Comparison of ENCODE assay signal across 19 cellular contexts in the genomic region with DNA sequence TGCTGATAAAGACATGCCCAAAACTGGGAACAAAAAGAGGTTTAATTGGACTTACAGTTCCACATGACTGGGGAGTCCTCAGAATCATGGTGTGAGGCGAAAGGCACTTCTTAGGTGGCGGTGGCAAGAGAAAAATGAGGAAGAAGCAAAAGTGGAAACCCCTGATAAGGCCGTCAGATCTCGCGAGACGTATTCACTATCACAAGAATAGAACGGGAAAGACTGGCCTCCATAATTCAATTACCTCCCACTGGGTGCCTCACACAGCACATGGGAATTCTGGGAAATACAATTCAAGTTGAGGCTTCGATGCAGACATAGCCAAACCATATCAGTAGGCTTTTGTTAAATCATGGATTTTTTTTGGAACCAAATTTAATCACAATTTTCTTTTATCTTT. TPM values are rescaled to one million over a fixed set of nuclear protein-coding genes. Genes with fewer than 3 reads are reported as not detected.
DNase-seq lines count a peak whose midpoint lies in the region; ATAC-seq and TF ChIP-seq lines count a peak whose summit lies in the region.
"Had no signal": no experiment of that assay in that cellular context is flagged by ENCODE, and none has a peak within 500 bp of the region (broad histone marks: within the 10 kb centered on the region; RNA-seq: fewer than 3 reads in every experiment).

No MANE protein-coding gene starts in this region.

- H3K27me3 Mint-ChIP-seq in activated T-cell treated with anti-CD3 and anti-CD28 coated beads, Interleukin-2, amount 50 U/mL, for 72 hours (ENCODE audit: low read depth) = no peaks in the 10 kb centered on the region
- no peaks in the 10 kb centered on the region for H3K27me3 Mint-ChIP-seq in activated T-cell treated with anti-CD3 and anti-CD28 coated beads, Interleukin-2, amount 50 U/mL, for 4 hours (ENCODE audit: low read depth)
- no peaks in the 10 kb centered on the region for H3K27me3 Mint-ChIP-seq in activated naive CD8-positive, alpha-beta T cell treated with anti-CD3 and anti-CD28 coated beads, Interleukin-2, amount 50 U/mL, for 24 hours
- no peaks in the 10 kb centered on the region for H3K27me3 Mint-ChIP-seq in stimulated activated naive B cell treated with anti-CD40 and anti-IgM and Interleukin-4, amounts not matched to agents 10 μg/mL and 1 μg/mL and 100 μg/mL, for 72 hours
- H3K27me3 Mint-ChIP-seq: activated B cell treated with CpG ODN at 0.5 μM for 24 hours, IgD-negative memory B cell had no signal

- no peak for ATAC-seq in activated T-cell treated with anti-CD3 and anti-CD28 coated beads, Interleukin-2, amount 50 U/mL, for 72 hours (replicated peaks in 1 of 2)
- no peak for ATAC-seq in activated T-cell treated with anti-CD3 and anti-CD28 coated beads, Interleukin-2, amount 50 U/mL, for 4 hours
- no peak for ATAC-seq in activated naive CD8-positive, alpha-beta T cell treated with anti-CD3 and anti-CD28 coated beads, Interleukin-2, amount 50 U/mL, for 24 hours
- no peak for ATAC-seq in stimulated activated naive B cell treated with anti-CD40 and anti-IgM and Interleukin-4, amounts not matched to agents 10 μg/mL and 1 μg/mL and 100 μg/mL, for 72 hours (replicated peaks)
- ATAC-seq in GM21723 (IDR thresholded peaks at IDR 0.05; ENCODE audit: unreplicated experiment) = no peak
- no peak for ATAC-seq in body of pancreas
- ATAC-seq: left lobe of liver, upper lobe of right lung had no signal

- peak overlapping the region; percentile 86 for H3K27ac Mint-ChIP-seq in activated T-cell treated with anti-CD3 and anti-CD28 coated beads, Interleukin-2, amount 50 U/mL, for 72 hours
- peak overlapping the region; percentile 72 for H3K27ac Mint-ChIP-seq in activated naive CD8-positive, alpha-beta T cell treated with anti-CD3 and anti-CD28 coated beads, Interleukin-2, amount 50 U/mL, for 24 hours
- H3K27ac Mint-ChIP-seq in stimulated activated naive B cell treated with anti-CD40 and anti-IgM and Interleukin-4, amounts not matched to agents 10 μg/mL and 1 μg/mL and 100 μg/mL, for 72 hours = peak overlapping the region; percentile 14
- H3K27ac Mint-ChIP-seq: activated B cell treated with CpG ODN at 0.5 μM for 24 hours had no signal

- H3K36me3 Mint-ChIP-seq in activated T-cell treated with anti-CD3 and anti-CD28 coated beads, Interleukin-2, amount 50 U/mL, for 72 hours (ENCODE audit: insufficient read depth in 2 of 2) = peaks cover 18 to 55% of the 10 kb centered on the region in 2 donors
- H3K36me3 Mint-ChIP-seq in activated T-cell treated with anti-CD3 and anti-CD28 coated beads, Interleukin-2, amount 50 U/mL, for 4 hours (ENCODE audit: insufficient read depth) = peaks cover 42% of the 10 kb centered on the region
- peaks cover 67% of the 10 kb centered on the region for H3K36me3 Mint-ChIP-seq in activated naive CD8-positive, alpha-beta T cell treated with anti-CD3 and anti-CD28 coated beads, Interleukin-2, amount 50 U/mL, for 24 hours (ENCODE audit: low read depth)
- peaks cover 39 to 70% of the 10 kb centered on the region in 2 donors for H3K36me3 Mint-ChIP-seq in stimulated activated naive B cell treated with anti-CD40 and anti-IgM and Interleukin-4, amounts not matched to agents 10 μg/mL and 1 μg/mL and 100 μg/mL, for 72 hours

- intact Hi-C loops in body of pancreas (cut with DNase I) = no loop called here

- H3K9me3 ChIP-seq in body of pancreas = no peaks in the 10 kb centered on the region
- H3K9me3 ChIP-seq: esophagus squamous epithelium, right atrium auricular region, upper lobe of right lung had no signal

- H3K36me3 ChIP-seq in body of pancreas (replicated peaks in 1 of 2; ENCODE audit: insufficient read depth in 1 of 2, low read depth in 2 of 2) = peaks cover 25 to 43% of the 10 kb centered on the region in 2 donors

- TF ChIP-seq POLR2A in body of pancreas (IDR thresholded peaks at IDR 0.05) = no peak

- H3K4me1 Mint-ChIP-seq in activated T-cell treated with anti-CD3 and anti-CD28 coated beads, Interleukin-2, amount 50 U/mL, for 72 hours (ENCODE audit: low read depth) = peaks cover 81% of the 10 kb centered on the region
- peaks cover 83% of the 10 kb centered on the region for H3K4me1 Mint-ChIP-seq in activated T-cell treated with anti-CD3 and anti-CD28 coated beads, Interleukin-2, amount 50 U/mL, for 4 hours (ENCODE audit: low read depth)
- peaks cover 85% of the 10 kb centered on the region for H3K4me1 Mint-ChIP-seq in activated naive CD8-positive, alpha-beta T cell treated with anti-CD3 and anti-CD28 coated beads, Interleukin-2, amount 50 U/mL, for 24 hours
- H3K4me1 Mint-ChIP-seq in stimulated activated naive B cell treated with anti-CD40 and anti-IgM and Interleukin-4, amounts not matched to agents 10 μg/mL and 1 μg/mL and 100 μg/mL, for 72 hours = peaks cover 19 to 29% of the 10 kb centered on the region in 2 donors

- DNase-seq in activated T-cell treated with anti-CD3 and anti-CD28 coated beads, Interleukin-2, amount 50 U/mL, for 72 hours = no peak
- no peak for DNase-seq in activated T-cell treated with anti-CD3 and anti-CD28 coated beads, Interleukin-2, amount 50 U/mL, for 4 hours
- DNase-seq in OCI-M1 (lab: John Stamatoyannopoulos, UW) (peak; percentile 89), GM19238 (ENCODE audit: insufficient read length, low spot score) (no peak), body of pancreas (no peak)
- DNase-seq in activated naive CD8-positive, alpha-beta T cell treated with anti-CD3 and anti-CD28 coated beads, Interleukin-2, amount 50 U/mL, for 24 hours = no peak
- no peak for DNase-seq in stimulated activated naive B cell treated with anti-CD40 and anti-IgM and Interleukin-4, amounts not matched to agents 10 μg/mL and 1 μg/mL and 100 μg/mL, for 72 hours
- DNase-seq: activated B cell treated with CpG ODN at 0.5 μM for 24 hours; esophagus squamous epithelium; NCI-H187 treated with DMSO at 0.1 percent for 48 hours; NCI-H345; nucleus accumbens; stimulated activated CD4-positive, alpha-beta T cell treated with anti-CD3 and anti-CD28 coated beads, Interleukin-15, amount 100 ng/mL, for 24 hours; stimulated activated naive CD4-positive, alpha-beta T cell treated with Interleukin-2 at 50 U/mL for 16 hours; upper lobe of right lung had no signal

- H3K4me3 ChIP-seq in body of pancreas = no peak overlapping the region
- H3K4me3 ChIP-seq: esophagus squamous epithelium, right atrium auricular region, upper lobe of right lung had no signal

- no peaks in the 10 kb centered on the region for H3K4me1 ChIP-seq in body of pancreas
- H3K4me1 ChIP-seq: esophagus squamous epithelium, right atrium auricular region, upper lobe of right lung had no signal

- TF ChIP-seq CTCF in body of pancreas (IDR thresholded peaks at IDR 0.05) = no peak

- no peaks in the 10 kb centered on the region for H3K9me3 Mint-ChIP-seq in activated T-cell treated with anti-CD3 and anti-CD28 coated beads, Interleukin-2, amount 50 U/mL, for 72 hours
- no peaks in the 10 kb centered on the region for H3K9me3 Mint-ChIP-seq in activated T-cell treated with anti-CD3 and anti-CD28 coated beads, Interleukin-2, amount 50 U/mL, for 4 hours
- H3K9me3 Mint-ChIP-seq in activated naive CD8-positive, alpha-beta T cell treated with anti-CD3 and anti-CD28 coated beads, Interleukin-2, amount 50 U/mL, for 24 hours = no peaks in the 10 kb centered on the region
- no peaks in the 10 kb centered on the region for H3K9me3 Mint-ChIP-seq in stimulated activated naive B cell treated with anti-CD40 and anti-IgM and Interleukin-4, amounts not matched to agents 10 μg/mL and 1 μg/mL and 100 μg/mL, for 72 hours
- H3K9me3 Mint-ChIP-seq: activated B cell treated with CpG ODN at 0.5 μM for 24 hours, IgD-negative memory B cell had no signal

- peak overlapping the region; percentile 24 to 43 for H3K4me3 Mint-ChIP-seq in activated T-cell treated with anti-CD3 and anti-CD28 coated beads, Interleukin-2, amount 50 U/mL, for 72 hours
- H3K4me3 Mint-ChIP-seq in activated T-cell treated with anti-CD3 and anti-CD28 coated beads, Interleukin-2, amount 50 U/mL, for 4 hours = no peak overlapping the region
- H3K4me3 Mint-ChIP-seq in activated naive CD8-positive, alpha-beta T cell treated with anti-CD3 and anti-CD28 coated beads, Interleukin-2, amount 50 U/mL, for 24 hours = peak overlapping the region; percentile 48
- H3K4me3 Mint-ChIP-seq in stimulated activated naive B cell treated with anti-CD40 and anti-IgM and Interleukin-4, amounts not matched to agents 10 μg/mL and 1 μg/mL and 100 μg/mL, for 72 hours = no peak overlapping the region
- H3K4me3 Mint-ChIP-seq: activated B cell treated with CpG ODN at 0.5 μM for 24 hours had no signal

- 86 to 92% methylated on average over 8 of the region's 8 CpGs for WGBS in body of pancreas, 2 donors

- H3K27ac ChIP-seq in body of pancreas = no peak overlapping the region
- H3K27ac ChIP-seq: esophagus squamous epithelium, right atrium auricular region, upper lobe of right lung had no signal

- no peaks in the 10 kb centered on the region for H3K27me3 ChIP-seq in body of pancreas
- H3K27me3 ChIP-seq: esophagus squamous epithelium, right atrium auricular region, upper lobe of right lung had no signal

RNA-seq across cellular contexts. Expression of a gene that starts 24.4 kb away (rescaled TPM):
- total RNA-seq in activated T-cell treated with anti-CD3 and anti-CD28 coated beads, Interleukin-2, amount 50 U/mL, for 72 hours = 100 to 1,000 TPM in 1 of 2 donors, 10 to 100 TPM in 1; 83.0 to 113 TPM
- total RNA-seq in activated T-cell treated with anti-CD3 and anti-CD28 coated beads, Interleukin-2, amount 50 U/mL, for 4 hours = 10 to 100 TPM; 26.6 to 31.6 (median 29.8) TPM
- 100 to 1,000 TPM in 1 of 2 donors, 10 to 100 TPM in 1; 82.7 to 114 TPM for total RNA-seq in body of pancreas

RNA-seq across cellular contexts. Expression of a gene that starts 44.4 kb away (rescaled TPM):
- total RNA-seq in activated T-cell treated with anti-CD3 and anti-CD28 coated beads, Interleukin-2, amount 50 U/mL, for 72 hours = 10 to 100 TPM; 33.7 to 33.9 TPM
- 10 to 100 TPM; 22.9 to 28.6 (median 24.5) TPM for total RNA-seq in activated T-cell treated with anti-CD3 and anti-CD28 coated beads, Interleukin-2, amount 50 U/mL, for 4 hours
- total RNA-seq in body of pancreas = 10 to 100 TPM; 32.2 to 40.5 TPM

Comparison
In these comparisons a context has a peak if more than half of its experiments do, and no peak if none do; other contexts are left out.
1. H3K4me3 Mint-ChIP-seq: peak in activated T-cell treated with anti-CD3 and anti-CD28 coated beads, Interleukin-2, amount 50 U/mL, for 72 hours (2 of 2) and activated naive CD8-positive, alpha-beta T cell treated with anti-CD3 and anti-CD28 coated beads, Interleukin-2, amount 50 U/mL, for 24 hours (single experiment); none in activated T-cell treated with anti-CD3 and anti-CD28 coated beads, Interleukin-2, amount 50 U/mL, for 4 hours (single experiment) and stimulated activated naive B cell treated with anti-CD40 and anti-IgM and Interleukin-4, amounts not matched to agents 10 μg/mL and 1 μg/mL and 100 μg/mL, for 72 hours (0 of 2).
2. H3K27ac Mint-ChIP-seq: peak in every context shown above with its lines; median percentile 86 in activated T-cell treated with anti-CD3 and anti-CD28 coated beads, Interleukin-2, amount 50 U/mL, for 72 hours; 72 in activated naive CD8-positive, alpha-beta T cell treated with anti-CD3 and anti-CD28 coated beads, Interleukin-2, amount 50 U/mL, for 24 hours; 14 in stimulated activated naive B cell treated with anti-CD40 and anti-IgM and Interleukin-4, amounts not matched to agents 10 μg/mL and 1 μg/mL and 100 μg/mL, for 72 hours.